22 cellular contexts compared by ENCODE assay signal in genomic region chr9:134867917-134868750, GRCh38. TPM values are rescaled to one million over a fixed set of nuclear protein-coding genes. Genes with fewer than 3 reads are reported as not detected.
DNase-seq lines count a peak whose midpoint lies in the region; ATAC-seq, FAIRE-seq and TF ChIP-seq lines count a peak whose summit lies in the region.
"Had no signal": no experiment of that assay in that cellular context is flagged by ENCODE, and none has a peak within 500 bp of the region (broad histone marks: within the 10 kb centered on the region; RNA-seq: fewer than 3 reads in every experiment).

No MANE protein-coding gene starts in this region.

- 51% methylated on average over 17 of the region's 22 CpGs for WGBS in HepG2 (ENCODE audit: low lambda C conversion rate)

- H3K4me1 Mint-ChIP-seq in type B pancreatic cell (ENCODE audit: unreplicated experiment) (no peaks in the 10 kb centered on the region), chondrocyte (ENCODE audit: low read depth) (peaks cover 18% of the 10 kb centered on the region)
- no peaks in the 10 kb centered on the region for H3K4me1 Mint-ChIP-seq in activated CD4-positive, alpha-beta T cell treated with anti-CD3 and anti-CD28 coated beads, Interleukin-2, amount 10 ng/mL, durations not matched to agents 7 days and 5 days
- H3K4me1 Mint-ChIP-seq: CD14-positive monocyte had no signal

- H3K27me3 Mint-ChIP-seq in type B pancreatic cell (peaks cover 3% of the 10 kb centered on the region), chondrocyte (ENCODE audit: low read depth) (peaks cover 2% of the 10 kb centered on the region)
- H3K27me3 Mint-ChIP-seq in activated CD4-positive, alpha-beta T cell treated with anti-CD3 and anti-CD28 coated beads, Interleukin-2, amount 10 ng/mL, durations not matched to agents 7 days and 5 days = no peaks in the 10 kb centered on the region

- FAIRE-seq in HepG2 (lab: Jason Lieb, UNC) = no peak
- FAIRE-seq: G401.6 had no signal

- H3K4me3 Mint-ChIP-seq in type B pancreatic cell (no peak overlapping the region), chondrocyte (ENCODE audit: unreplicated experiment) (no peak overlapping the region)
- no peak overlapping the region for H3K4me3 Mint-ChIP-seq in activated CD4-positive, alpha-beta T cell treated with anti-CD3 and anti-CD28 coated beads, Interleukin-2, amount 10 ng/mL, durations not matched to agents 7 days and 5 days
- H3K4me3 Mint-ChIP-seq: CD14-positive monocyte had no signal

- H3K4me3 ChIP-seq in H7 (ENCODE audit: insufficient read depth, low read depth, low read length) (no peak overlapping the region), OCI-LY7 (ENCODE audit: low read depth, low read length, poor library complexity, severe bottlenecking) (peak overlapping the region; percentile 6), HepG2 (replicated peaks in 1 of 3; ENCODE audit: insufficient read depth in 1 of 3, low read depth in 2 of 3, low read length in 3 of 3) (no peak overlapping the region), A673 (ENCODE audit: low read depth, low read length, poor library complexity, severe bottlenecking) (no peak overlapping the region)
- H3K4me3 ChIP-seq: SK-N-MC had no signal

- POLR2A ChIA-PET in OCI-LY7 (lab: Charles Lee) = interaction anchor here (0.7 to 1.2 kb wide), 2 partner anchors 31 to 63 kb away, joined by 4 to 5 read pairs; no protein-coding TSS in a partner anchor
- POLR2A ChIA-PET in HepG2 (lab: Yijun Ruan, JAX) = no interaction called here
- POLR2A ChIA-PET in A673 (lab: Charles Lee; ENCODE audit: low non-redundant PET) = no interaction called here
- POLR2A ChIA-PET in activated CD4-positive, alpha-beta T cell treated with anti-CD3 and anti-CD28 coated beads, Interleukin-2, amount 10 ng/mL, durations not matched to agents 7 days and 5 days (lab: Charles Lee) = no interaction called here

- DNase-seq in H7 (peak; percentile 22), OCI-LY7 (ENCODE audit: low spot score) (peak; percentile 37), HepG2 (ENCODE audit: low spot score) (no peak), type B pancreatic cell (ENCODE audit: extremely low spot score, unreplicated experiment) (peak; percentile 59), chondrocyte (ENCODE audit: low spot score) (no peak), A673 (ENCODE audit: low spot score) (no peak)
- DNase-seq in activated CD4-positive, alpha-beta T cell treated with anti-CD3 and anti-CD28 coated beads, Interleukin-2, amount 10 ng/mL, durations not matched to agents 7 days and 5 days = no peak
- DNase-seq: ACHN, DND-41, MM.1S, NCI-H1092, NCI-H1436 treated with DMSO at 0.1 percent for 48 hours, NCI-H2029, OCI-M1, SHP77 had no signal

- H3K4me1 ChIP-seq in OCI-LY7 (ENCODE audit: insufficient read depth, low read length, poor library complexity, severe bottlenecking) (peaks cover 37% of the 10 kb centered on the region), HepG2 (ENCODE audit: insufficient read depth, low read length) (no peaks in the 10 kb centered on the region), A673 (ENCODE audit: insufficient read depth, low read length, poor library complexity, severe bottlenecking) (no peaks in the 10 kb centered on the region)

- H3K4me2 ChIP-seq in OCI-LY7 (ENCODE audit: low read length) (peak overlapping the region; percentile 55), HepG2 (ENCODE audit: low read depth, low read length) (no peak overlapping the region)

- H3K9me3 Mint-ChIP-seq in type B pancreatic cell (no peaks in the 10 kb centered on the region), chondrocyte (ENCODE audit: low read depth) (no peaks in the 10 kb centered on the region)
- H3K9me3 Mint-ChIP-seq in activated CD4-positive, alpha-beta T cell treated with anti-CD3 and anti-CD28 coated beads, Interleukin-2, amount 10 ng/mL, durations not matched to agents 7 days and 5 days = no peaks in the 10 kb centered on the region

- no peak for ATAC-seq in HepG2
- ATAC-seq in HG02884 (IDR thresholded peaks at IDR 0.05; ENCODE audit: unreplicated experiment) = no peak
- ATAC-seq: HCT116 had no signal

- H2AFZ ChIP-seq in OCI-LY7 (ENCODE audit: low read length) (no peak overlapping the region; the same call in 1 of the 2 replicates), HepG2 (ENCODE audit: low read length) (no peak overlapping the region)

- no peaks in the 10 kb centered on the region for H4K20me1 ChIP-seq in OCI-LY7 (ENCODE audit: insufficient read depth, low read length)
- H4K20me1 ChIP-seq in HepG2 (ENCODE audit: insufficient read depth, low read length) = no peaks in the 10 kb centered on the region

- H3K36me3 ChIP-seq in H7 (replicated peaks; ENCODE audit: control insufficient read depth, insufficient read depth, low read length) (no peaks in the 10 kb centered on the region), OCI-LY7 (ENCODE audit: insufficient read depth, low read length) (no peaks in the 10 kb centered on the region), HepG2 (replicated peaks in 1 of 2; ENCODE audit: control insufficient read depth in 1 of 2, insufficient read depth in 2 of 2, low read length in 2 of 2) (no peaks in the 10 kb centered on the region), A673 (ENCODE audit: insufficient read depth, low read length, poor library complexity, severe bottlenecking) (no peaks in the 10 kb centered on the region)

- CTCF ChIA-PET in OCI-LY7 (lab: Charles Lee; ENCODE audit: unreplicated experiment) (no interaction called here), HepG2 (lab: Yijun Ruan, JAX; ENCODE audit: low intra/inter-chr PET ratio, low total read pairs) (no interaction called here), A673 (lab: Charles Lee) (no interaction called here)
- CTCF ChIA-PET in activated CD4-positive, alpha-beta T cell treated with anti-CD3 and anti-CD28 coated beads, Interleukin-2, amount 10 ng/mL, durations not matched to agents 7 days and 5 days (lab: Charles Lee) = no interaction called here

- H3K27ac Mint-ChIP-seq in type B pancreatic cell (no peak overlapping the region), chondrocyte (ENCODE audit: unreplicated experiment) (no peak overlapping the region)
- no peak overlapping the region for H3K27ac Mint-ChIP-seq in activated CD4-positive, alpha-beta T cell treated with anti-CD3 and anti-CD28 coated beads, Interleukin-2, amount 10 ng/mL, durations not matched to agents 7 days and 5 days

- BruUV-seq in OCI-LY7 (replicated peaks; lab: Mats Ljungman, UMichigan) (no TSS peak), HepG2 (replicated peaks; lab: Mats Ljungman, UMichigan) (no TSS peak), A673 (replicated peaks; lab: Mats Ljungman, UMichigan) (no TSS peak)

- no peak for TF ChIP-seq RAD21 in HepG2 (CRISPR knock-in tag; IDR thresholded peaks at IDR 0.05)

- H3K79me2 ChIP-seq in OCI-LY7 (ENCODE audit: insufficient read depth, low read depth, low read length) (no peaks in the 10 kb centered on the region), HepG2 (ENCODE audit: insufficient read depth, low read length) (no peaks in the 10 kb centered on the region)

- H3K27me3 ChIP-seq in H7 (ENCODE audit: control insufficient read depth, insufficient read depth, low read length) (no peaks in the 10 kb centered on the region), HepG2 (ENCODE audit: control insufficient read depth in 1 of 2, insufficient read depth in 2 of 2, low read length in 2 of 2) (peaks cover 2 to 36% of the 10 kb centered on the region in 2 experiments; a peak in 3 of 5 replicates), A673 (replicated peaks; ENCODE audit: insufficient read depth, low read depth, low read length, poor library complexity) (no peaks in the 10 kb centered on the region)

- H3K27ac ChIP-seq in OCI-LY7 (ENCODE audit: low read depth, low read length, poor library complexity, severe bottlenecking) (peak overlapping the region; percentile 83), HepG2 (ENCODE audit: extremely low read length, insufficient read depth, low read length) (no peak overlapping the region), A673 (ENCODE audit: low read depth, low read length, poor library complexity, severe bottlenecking) (no peak overlapping the region)
- H3K27ac ChIP-seq: SK-N-MC had no signal

- no peak overlapping the region for H3K9ac ChIP-seq in HepG2 (ENCODE audit: insufficient read depth, low read depth, low read length)

- intact Hi-C loops in OCI-LY7 (cut with micrococcal nuclease; ENCODE audit: unreplicated experiment) = loop anchor here (2.0 kb wide), 1 partner anchor 63 kb away; no protein-coding TSS in a partner anchor
- intact Hi-C loops in HepG2 (cut with micrococcal nuclease; ENCODE audit: unreplicated experiment) = no loop called here
- intact Hi-C loops in A673 (cut with micrococcal nuclease; ENCODE audit: unreplicated experiment) = no loop called here

- TF ChIP-seq EP300 in HepG2 (IDR thresholded peaks at IDR 0.05; ENCODE audit: low read depth in 2 of 2, low read length in 2 of 2) (no peak), HepG2 (CRISPR knock-in tag; IDR thresholded peaks at IDR 0.05; ENCODE audit: borderline replicate concordance) (no peak)

- H3K36me3 Mint-ChIP-seq in type B pancreatic cell (no peaks in the 10 kb centered on the region), chondrocyte (ENCODE audit: low read depth) (no peaks in the 10 kb centered on the region)
- H3K36me3 Mint-ChIP-seq in activated CD4-positive, alpha-beta T cell treated with anti-CD3 and anti-CD28 coated beads, Interleukin-2, amount 10 ng/mL, durations not matched to agents 7 days and 5 days (ENCODE audit: low read depth) = no peaks in the 10 kb centered on the region
- H3K36me3 Mint-ChIP-seq: CD14-positive monocyte had no signal

- H3K9me3 ChIP-seq in OCI-LY7 (ENCODE audit: low read length) (no peaks in the 10 kb centered on the region), HepG2 (ENCODE audit: low read length) (no peaks in the 10 kb centered on the region), A673 (ENCODE audit: low read depth, low read length, poor library complexity, severe bottlenecking) (no peaks in the 10 kb centered on the region)

- in situ Hi-C loops in HepG2 (cut with HindIII; ENCODE audit: extremely low pct_ligation_motif_present, low pct_unique_long_range_greater_than_20kb) = no loop called here

- no peaks in the 10 kb centered on the region for H3K9me2 ChIP-seq in OCI-LY7 (ENCODE audit: insufficient read depth, low read length)

- no peak for TF ChIP-seq CTCF in OCI-LY7 (conservative IDR thresholded peaks at IDR 0.05; ENCODE audit: low read length)
- no peak for TF ChIP-seq CTCF in HepG2 (CRISPR knock-in tag; IDR thresholded peaks at IDR 0.05)
- no peak for TF ChIP-seq CTCF in type B pancreatic cell (conservative IDR thresholded peaks at IDR 0.05)
- TF ChIP-seq CTCF in chondrocyte (IDR thresholded peaks at IDR 0.05) = no peak
- TF ChIP-seq CTCF in A673 (conservative IDR thresholded peaks at IDR 0.05; ENCODE audit: low read depth, low read length) = no peak

- no peak for TF ChIP-seq POLR2A in HepG2 (IDR thresholded peaks at IDR 0.05; ENCODE audit: insufficient read depth in 1 of 2, low read depth in 2 of 2, low read length in 2 of 2)

RNA-seq across cellular contexts. Expression of gene FCN2, which starts 12.5 kb away (rescaled TPM):
- total RNA-seq in H7 (2014; rRNA removed; shearing (Covaris generic)) = not detected in 2 replicates
- not detected in 2 replicates for total RNA-seq in OCI-LY7 (2014; rRNA removed; shearing (Covaris generic))
- total RNA-seq in OCI-LY7 (2022) = not detected in 2 replicates
- not detected in 2 replicates for total RNA-seq in HepG2 (2016; rRNA removed; fragmentation: Illumina TruSeq; extraction: Trizol)
- not detected in 2 replicates for total RNA-seq in HepG2 (2016; cell fraction: cytosol; rRNA removed; fragmentation: Illumina TruSeq; extraction: Trizol; ENCODE audit: low read depth)
- not detected in 2 replicates for total RNA-seq in HepG2 (2016; cell fraction: insoluble cytoplasmic fraction; rRNA removed; fragmentation: Illumina TruSeq; extraction: Trizol)
- total RNA-seq in HepG2 (2016; cell fraction: membrane; rRNA removed; fragmentation: Illumina TruSeq; extraction: Trizol) = not detected in 2 replicates
- not detected in 2 replicates for total RNA-seq in HepG2 (2016; cell fraction: nucleus; rRNA removed; fragmentation: Illumina TruSeq; extraction: Trizol)
- not detected in 2 replicates for polyA plus RNA-seq in HepG2 (2011; rRNA removed)
- polyA plus RNA-seq in HepG2 (2011; cell fraction: cytosol; rRNA removed) = not detected in 2 replicates
- not detected in 2 replicates for polyA plus RNA-seq in HepG2 (2011; cell fraction: nucleus; rRNA removed)
- not detected in 2 replicates for polyA plus RNA-seq in HepG2 (2012)
- not detected in 2 replicates for polyA plus RNA-seq in HepG2 (2016; cell fraction: cytosol; fragmentation: Illumina TruSeq; extraction: Trizol; ENCODE audit: low read depth)
- polyA plus RNA-seq in HepG2 (2016; cell fraction: insoluble cytoplasmic fraction; fragmentation: Illumina TruSeq; extraction: Trizol; ENCODE audit: low read depth) = not detected in 2 replicates
- not detected in 2 replicates for polyA plus RNA-seq in HepG2 (2016; cell fraction: membrane; fragmentation: Illumina TruSeq; extraction: Trizol; ENCODE audit: low read depth)
- not detected in 2 replicates for polyA plus RNA-seq in HepG2 (2016; cell fraction: nucleus; fragmentation: Illumina TruSeq; extraction: Trizol; ENCODE audit: insufficient read depth, low read depth)
- not detected in 2 replicates for polyA minus RNA-seq in HepG2 (2011; rRNA and poly(A)+ RNA removed; ENCODE audit: low replicate concordance)
- polyA minus RNA-seq in HepG2 (2011; cell fraction: cytosol; rRNA and poly(A)+ RNA removed) = not detected in 2 replicates
- not detected in 2 replicates for polyA minus RNA-seq in HepG2 (2011; cell fraction: nucleus; rRNA and poly(A)+ RNA removed)
- total RNA-seq in type B pancreatic cell (ENCODE audit: low replicate concordance) = not detected in 2 replicates
- not detected in 3 replicates for total RNA-seq in chondrocyte
- not detected in 2 replicates for total RNA-seq in A673 (2021)
- total RNA-seq in activated CD4-positive, alpha-beta T cell treated with anti-CD3 and anti-CD28 coated beads, Interleukin-2, amount 10 ng/mL, durations not matched to agents 7 days and 5 days = not detected
- total RNA-seq: LHCN-M2, NCI-H460 had no signal
- polyA plus RNA-seq: CD14-positive monocyte had no signal

RNA-seq across cellular contexts. Expression of gene FCN1, which starts 49.6 kb away (rescaled TPM):
- not detected in 2 replicates for total RNA-seq in H7 (2014; rRNA removed; shearing (Covaris generic))
- 0.19 TPM in 1 of 2 replicates, not detected in the other for total RNA-seq in OCI-LY7 (2014; rRNA removed; shearing (Covaris generic))
- total RNA-seq in OCI-LY7 (2022) (0.30 and 0.42 TPM in 2 replicates), HepG2 (2016; rRNA removed; fragmentation: Illumina TruSeq; extraction: Trizol) (not detected in 2 replicates), type B pancreatic cell (ENCODE audit: low replicate concordance) (not detected in 2 replicates), chondrocyte (not detected in 3 replicates), A673 (2021) (not detected in 2 replicates)
- not detected in 2 replicates for total RNA-seq in HepG2 (2016; cell fraction: cytosol; rRNA removed; fragmentation: Illumina TruSeq; extraction: Trizol; ENCODE audit: low read depth)
- not detected in 2 replicates for total RNA-seq in HepG2 (2016; cell fraction: insoluble cytoplasmic fraction; rRNA removed; fragmentation: Illumina TruSeq; extraction: Trizol)
- not detected in 2 replicates for total RNA-seq in HepG2 (2016; cell fraction: membrane; rRNA removed; fragmentation: Illumina TruSeq; extraction: Trizol)
- not detected in 2 replicates for total RNA-seq in HepG2 (2016; cell fraction: nucleus; rRNA removed; fragmentation: Illumina TruSeq; extraction: Trizol)
- polyA plus RNA-seq in HepG2 (2011; rRNA removed) = not detected in 2 replicates
- polyA plus RNA-seq in HepG2 (2011; cell fraction: cytosol; rRNA removed) = not detected in 2 replicates
- not detected in 2 replicates for polyA plus RNA-seq in HepG2 (2011; cell fraction: nucleus; rRNA removed)
- polyA plus RNA-seq in HepG2 (2012) = not detected in 2 replicates
- polyA plus RNA-seq in HepG2 (2016; cell fraction: cytosol; fragmentation: Illumina TruSeq; extraction: Trizol; ENCODE audit: low read depth) = not detected in 2 replicates
- not detected in 2 replicates for polyA plus RNA-seq in HepG2 (2016; cell fraction: insoluble cytoplasmic fraction; fragmentation: Illumina TruSeq; extraction: Trizol; ENCODE audit: low read depth)
- polyA plus RNA-seq in HepG2 (2016; cell fraction: membrane; fragmentation: Illumina TruSeq; extraction: Trizol; ENCODE audit: low read depth) = not detected in 2 replicates
- polyA plus RNA-seq in HepG2 (2016; cell fraction: nucleus; fragmentation: Illumina TruSeq; extraction: Trizol; ENCODE audit: insufficient read depth, low read depth) = not detected in 2 replicates
- not detected in 2 replicates for polyA minus RNA-seq in HepG2 (2011; rRNA and poly(A)+ RNA removed; ENCODE audit: low replicate concordance)
- not detected in 2 replicates for polyA minus RNA-seq in HepG2 (2011; cell fraction: cytosol; rRNA and poly(A)+ RNA removed)
- not detected in 2 replicates for polyA minus RNA-seq in HepG2 (2011; cell fraction: nucleus; rRNA and poly(A)+ RNA removed)
- not detected for total RNA-seq in activated CD4-positive, alpha-beta T cell treated with anti-CD3 and anti-CD28 coated beads, Interleukin-2, amount 10 ng/mL, durations not matched to agents 7 days and 5 days
- total RNA-seq: LHCN-M2, NCI-H460 had no signal

Comparison
In these comparisons a context has a peak if more than half of its experiments do, and no peak if none do; other contexts are left out.
1. DNase-seq: peak in H7 (single experiment), OCI-LY7 (single experiment) and type B pancreatic cell (single experiment); none in HepG2 (single experiment), chondrocyte (single experiment), A673 (single experiment) and activated CD4-positive, alpha-beta T cell treated with anti-CD3 and anti-CD28 coated beads, Interleukin-2, amount 10 ng/mL, durations not matched to agents 7 days and 5 days (single experiment).